10 cellular contexts compared by ENCODE assay signal in the genomic region with DNA sequence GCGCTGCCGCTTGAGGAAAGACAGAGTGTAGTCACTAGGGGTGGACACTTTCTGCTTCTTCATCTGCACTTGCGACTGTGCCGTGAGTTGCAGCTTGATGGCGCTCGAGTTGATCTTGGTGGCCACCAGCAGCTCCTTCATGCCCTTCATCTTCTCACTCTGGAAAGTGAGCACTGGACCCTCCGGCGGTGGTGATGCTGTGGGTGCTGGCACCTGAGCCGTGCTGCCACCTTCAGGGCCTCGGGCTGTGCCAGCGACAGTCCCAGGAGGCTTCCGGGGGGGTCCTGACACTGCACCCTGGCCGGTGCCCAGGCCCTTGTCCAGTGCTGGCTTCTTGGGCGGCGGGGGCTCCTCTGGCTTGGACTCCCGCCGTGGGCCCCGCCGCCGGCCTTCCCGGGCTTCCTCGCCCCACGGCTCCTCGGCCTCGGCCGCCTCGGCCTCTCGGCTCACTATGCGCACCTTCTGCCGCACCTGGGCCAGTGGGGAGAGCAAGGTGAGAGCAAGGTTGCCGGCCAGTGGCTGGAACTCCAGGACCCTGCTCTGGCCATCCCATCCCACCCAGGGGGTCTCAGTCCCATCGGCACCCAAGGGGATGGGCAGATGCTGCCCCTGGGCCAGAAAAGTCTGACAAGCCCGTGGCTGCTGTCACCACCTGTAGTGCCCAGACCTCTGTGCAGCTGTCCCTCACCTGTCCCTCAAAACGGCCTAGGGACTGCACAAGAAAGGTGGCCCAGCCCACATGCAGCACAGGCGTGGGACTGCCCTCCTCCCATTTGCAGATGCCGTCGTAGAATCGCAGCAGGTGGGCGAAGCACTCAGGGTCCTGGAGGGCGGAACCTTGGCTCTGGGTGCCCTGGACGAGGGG. TPM values are rescaled to one million over a fixed set of nuclear protein-coding genes. Genes with fewer than 3 reads are reported as not detected.
A peak's percentile ranks its signal among the peaks of the same experiment; 100 is the strongest.
DNase-seq lines count a peak whose midpoint lies in the region; ATAC-seq and TF ChIP-seq lines count a peak whose summit lies in the region.
"Had no signal": no experiment of that assay in that cellular context is flagged by ENCODE, and none has a peak within 500 bp of the region (broad histone marks: within the 10 kb centered on the region; RNA-seq: fewer than 3 reads in every experiment).

No MANE protein-coding gene starts in this region.

- peaks cover 30% of the 10 kb centered on the region for H3K36me3 Mint-ChIP-seq in activated CD8-positive, alpha-beta T cell treated with anti-CD3 and anti-CD28 coated beads, Interleukin-2, amount 10 ng/mL, durations not matched to agents 7 days and 5 days (ENCODE audit: low read depth)

- no peak for DNase-seq in left ventricle myocardium inferior
- no peak for DNase-seq in left ventricle myocardium superior
- no peak for DNase-seq in activated CD8-positive, alpha-beta T cell treated with anti-CD3 and anti-CD28 coated beads, Interleukin-2, amount 10 ng/mL, durations not matched to agents 7 days and 5 days
- no peak for DNase-seq in uterus
- no peak for DNase-seq in hepatic stellate cell (ENCODE audit: low spot score)
- no peak for DNase-seq in occipital lobe (lab: John Stamatoyannopoulos, UW)

- intact Hi-C loops in left ventricle myocardium inferior (cut with micrococcal nuclease) = no loop called here
- intact Hi-C loops in left ventricle myocardium superior (cut with micrococcal nuclease) = no loop called here
- intact Hi-C loops in uterus (cut with DNase I; ENCODE audit: low total_unique reads) = no loop called here

- H3K36me3 ChIP-seq in left ventricle myocardium inferior (peaks cover 29% of the 10 kb centered on the region), uterus (no peaks in the 10 kb centered on the region)

- H3K27ac ChIP-seq in left ventricle myocardium inferior (replicated peaks) (peak overlapping the region; percentile 96), layer of hippocampus (ENCODE audit: low read depth, low read length) (peak overlapping the region; percentile 87), uterus (peak overlapping the region; percentile 92 to 96)

- H3K4me3 ChIP-seq in left ventricle myocardium inferior (peak overlapping the region; percentile 75), uterus (no peak overlapping the region)

- H3K9me3 Mint-ChIP-seq in activated CD8-positive, alpha-beta T cell treated with anti-CD3 and anti-CD28 coated beads, Interleukin-2, amount 10 ng/mL, durations not matched to agents 7 days and 5 days (ENCODE audit: insufficient read depth) = no peaks in the 10 kb centered on the region

- CTCF ChIA-PET in activated CD8-positive, alpha-beta T cell treated with anti-CD3 and anti-CD28 coated beads, Interleukin-2, amount 10 ng/mL, durations not matched to agents 7 days and 5 days (lab: Charles Lee) = interaction anchor here (0.6 to 1.4 kb wide), 5 partner anchors 39 to 314 kb away, joined by 3 to 9 read pairs (median 3); partner anchors contain the start of gene ARL2

- peak overlapping the region; percentile 85 for H3K4me3 Mint-ChIP-seq in activated CD8-positive, alpha-beta T cell treated with anti-CD3 and anti-CD28 coated beads, Interleukin-2, amount 10 ng/mL, durations not matched to agents 7 days and 5 days

- no peak overlapping the region for H3K27ac Mint-ChIP-seq in activated CD8-positive, alpha-beta T cell treated with anti-CD3 and anti-CD28 coated beads, Interleukin-2, amount 10 ng/mL, durations not matched to agents 7 days and 5 days

- no peak for TF ChIP-seq POLR2A in uterus (IDR thresholded peaks at IDR 0.05)

- TF ChIP-seq CTCF in left ventricle myocardium inferior (IDR thresholded peaks at IDR 0.05; ENCODE audit: borderline replicate concordance) (no peak), uterus (IDR thresholded peaks at IDR 0.05) (no peak)

- H3K27me3 Mint-ChIP-seq in activated CD8-positive, alpha-beta T cell treated with anti-CD3 and anti-CD28 coated beads, Interleukin-2, amount 10 ng/mL, durations not matched to agents 7 days and 5 days (ENCODE audit: low read depth) = no peaks in the 10 kb centered on the region

- POLR2A ChIA-PET in activated CD8-positive, alpha-beta T cell treated with anti-CD3 and anti-CD28 coated beads, Interleukin-2, amount 10 ng/mL, durations not matched to agents 7 days and 5 days (lab: Charles Lee) = interaction anchor here (0.6 to 1.3 kb wide), 3 partner anchors 19 to 317 kb away, joined by 3 read pairs; partner anchors contain the start of genes FAU and MRPL49

- no peaks in the 10 kb centered on the region for H3K27me3 ChIP-seq in left ventricle myocardium inferior (ENCODE audit: low read depth)
- H3K27me3 ChIP-seq in layer of hippocampus (ENCODE audit: control insufficient read depth, insufficient read depth, low read length) = no peaks in the 10 kb centered on the region
- no peaks in the 10 kb centered on the region for H3K27me3 ChIP-seq in uterus

- H3K4me1 ChIP-seq in left ventricle myocardium inferior (peaks cover 48% of the 10 kb centered on the region), uterus (peaks cover 6 to 13% of the 10 kb centered on the region in 2 donors)

- H3K4me1 Mint-ChIP-seq in activated CD8-positive, alpha-beta T cell treated with anti-CD3 and anti-CD28 coated beads, Interleukin-2, amount 10 ng/mL, durations not matched to agents 7 days and 5 days (ENCODE audit: low read depth) = peaks cover 50% of the 10 kb centered on the region

- H3K9me3 ChIP-seq in left ventricle myocardium inferior (replicated peaks) (no peaks in the 10 kb centered on the region), uterus (no peaks in the 10 kb centered on the region)

- ATAC-seq in left ventricle myocardium superior (no peak), GM21423 (IDR thresholded peaks at IDR 0.05; ENCODE audit: unreplicated experiment) (no peak)
- ATAC-seq in activated CD8-positive, alpha-beta T cell treated with anti-CD3 and anti-CD28 coated beads, Interleukin-2, amount 10 ng/mL, durations not matched to agents 7 days and 5 days = no peak

RNA-seq across cellular contexts. Expression of gene MAP4K2, which starts 1.6 kb away (rescaled TPM):
- total RNA-seq in left ventricle myocardium inferior = 7.5 TPM
- 8.6 TPM for total RNA-seq in left ventricle myocardium superior
- total RNA-seq in activated CD8-positive, alpha-beta T cell treated with anti-CD3 and anti-CD28 coated beads, Interleukin-2, amount 10 ng/mL, durations not matched to agents 7 days and 5 days = 10 to 100 TPM; 84.2 to 90.2 TPM
- 10 to 100 TPM; 10.2 to 49.1 (median 24.4) TPM for total RNA-seq in uterus
- total RNA-seq in occipital lobe = 9.8 TPM

RNA-seq across cellular contexts. Expression of gene MEN1, which starts 5.8 kb away (rescaled TPM):
- 8.7 TPM for total RNA-seq in left ventricle myocardium inferior
- total RNA-seq in left ventricle myocardium superior = 9.1 TPM
- total RNA-seq in activated CD8-positive, alpha-beta T cell treated with anti-CD3 and anti-CD28 coated beads, Interleukin-2, amount 10 ng/mL, durations not matched to agents 7 days and 5 days = 10 to 100 TPM; 32.9 to 34.0 TPM
- 10 to 100 TPM in 2 of 4 donors, 1 to 10 TPM in 2; 3.8 to 26.2 (median 14.9) TPM for total RNA-seq in uterus
- total RNA-seq in occipital lobe = 17.2 TPM

RNA-seq across cellular contexts. Expression of gene SF1, which starts 26.2 kb away (rescaled TPM):
- total RNA-seq in left ventricle myocardium inferior (188 TPM), left ventricle myocardium superior (191 TPM), uterus (100 to 1,000 TPM in 3 of 4 donors, 10 to 100 TPM in 1; 62.0 to 374 (median 219) TPM), occipital lobe (80.0 TPM)
- 100 to 1,000 TPM; 421 to 423 TPM for total RNA-seq in activated CD8-positive, alpha-beta T cell treated with anti-CD3 and anti-CD28 coated beads, Interleukin-2, amount 10 ng/mL, durations not matched to agents 7 days and 5 days

RNA-seq across cellular contexts. Expression of gene CDC42BPG, which starts 39.9 kb away (rescaled TPM):
- 1.1 TPM for total RNA-seq in left ventricle myocardium inferior
- 0.40 TPM for total RNA-seq in left ventricle myocardium superior
- total RNA-seq in activated CD8-positive, alpha-beta T cell treated with anti-CD3 and anti-CD28 coated beads, Interleukin-2, amount 10 ng/mL, durations not matched to agents 7 days and 5 days = 1 to 10 TPM in 1 of 2 experiments, under 1 TPM in 1; 0.61 to 1.2 TPM
- total RNA-seq in uterus = 1 to 10 TPM in 1 of 4 donors, under 1 TPM in 3; under 0.01 to 2.7 (median 0.30) TPM
- 0.16 TPM for total RNA-seq in occipital lobe

RNA-seq across cellular contexts. Expression of gene PYGM, which starts 44.8 kb away (rescaled TPM):
- total RNA-seq in left ventricle myocardium inferior (89.5 TPM), left ventricle myocardium superior (175 TPM), uterus (10 to 100 TPM in 2 of 4 donors, 1 to 10 TPM in 2; 2.9 to 42.8 (median 11.4) TPM), occipital lobe (1.2 TPM)
- total RNA-seq in activated CD8-positive, alpha-beta T cell treated with anti-CD3 and anti-CD28 coated beads, Interleukin-2, amount 10 ng/mL, durations not matched to agents 7 days and 5 days = 1 to 10 TPM; 2.9 to 4.7 TPM
- total RNA-seq: Daoy, epithelial cell of proximal tubule had no signal
